ENCODE assay signal across 11 cellular contexts in genomic region chr12:104454997-104455396, GRCh38. TPM values are rescaled to one million over a fixed set of nuclear protein-coding genes. Genes with fewer than 3 reads are reported as not detected.
DNase-seq lines count a peak whose midpoint lies in the region; ATAC-seq and TF ChIP-seq lines count a peak whose summit lies in the region.
"Had no signal": no experiment of that assay in that cellular context is flagged by ENCODE, and none has a peak within 500 bp of the region (broad histone marks: within the 10 kb centered on the region; RNA-seq: fewer than 3 reads in every experiment).

No MANE protein-coding gene starts in this region.

- CTCF ChIA-PET in activated CD8-positive, alpha-beta memory T cell treated with anti-CD3 and anti-CD28 coated beads, Interleukin-2, amount 10 ng/mL, durations not matched to agents 7 days and 5 days (lab: Charles Lee): no interaction called here
- CTCF ChIA-PET in PC-9 (lab: Charles Lee): interaction anchor here (0.6 kb wide), 1 partner anchor 39 kb away, joined by 5 read pairs; no protein-coding TSS in a partner anchor

- ATAC-seq in activated CD8-positive, alpha-beta memory T cell treated with anti-CD3 and anti-CD28 coated beads, Interleukin-2, amount 10 ng/mL, durations not matched to agents 7 days and 5 days: no peak
- ATAC-seq in stimulated activated memory B cell treated with anti-CD40 and anti-IgM and Interleukin-4, amounts not matched to agents 10 μg/mL and 1 μg/mL and 100 μg/mL, for 72 hours: no peak

- peaks cover 14% of the 10 kb centered on the region for H3K4me1 Mint-ChIP-seq in activated CD8-positive, alpha-beta memory T cell treated with anti-CD3 and anti-CD28 coated beads, Interleukin-2, amount 10 ng/mL, durations not matched to agents 7 days and 5 days
- peaks cover 35% of the 10 kb centered on the region for H3K4me1 Mint-ChIP-seq in stimulated activated memory B cell treated with anti-CD40 and anti-IgM and Interleukin-4, amounts not matched to agents 10 μg/mL and 1 μg/mL and 100 μg/mL, for 72 hours
- peaks cover 9% of the 10 kb centered on the region for H3K4me1 Mint-ChIP-seq in endothelial cell (ENCODE audit: unreplicated experiment)

- no peak overlapping the region for H2AFZ ChIP-seq in PC-9

- H3K27ac Mint-ChIP-seq in activated CD8-positive, alpha-beta memory T cell treated with anti-CD3 and anti-CD28 coated beads, Interleukin-2, amount 10 ng/mL, durations not matched to agents 7 days and 5 days: no peak overlapping the region
- peak overlapping the region; percentile 92 for H3K27ac Mint-ChIP-seq in stimulated activated memory B cell treated with anti-CD40 and anti-IgM and Interleukin-4, amounts not matched to agents 10 μg/mL and 1 μg/mL and 100 μg/mL, for 72 hours
- no peak overlapping the region for H3K27ac Mint-ChIP-seq in endothelial cell (ENCODE audit: unreplicated experiment)

- no peaks in the 10 kb centered on the region for H3K9me2 ChIP-seq in PC-9 (ENCODE audit: insufficient read depth)

- H3K9me3 ChIP-seq in PC-9 (ENCODE audit: insufficient read depth, low read depth): no peaks in the 10 kb centered on the region

- H3K27me3 ChIP-seq in PC-9 (ENCODE audit: insufficient read depth, low read depth): no peaks in the 10 kb centered on the region

- peaks cover 5% of the 10 kb centered on the region for H3K9me3 Mint-ChIP-seq in activated CD8-positive, alpha-beta memory T cell treated with anti-CD3 and anti-CD28 coated beads, Interleukin-2, amount 10 ng/mL, durations not matched to agents 7 days and 5 days (ENCODE audit: low read depth)
- H3K9me3 Mint-ChIP-seq in stimulated activated memory B cell treated with anti-CD40 and anti-IgM and Interleukin-4, amounts not matched to agents 10 μg/mL and 1 μg/mL and 100 μg/mL, for 72 hours: no peaks in the 10 kb centered on the region
- no peaks in the 10 kb centered on the region for H3K9me3 Mint-ChIP-seq in endothelial cell (ENCODE audit: unreplicated experiment)

- intact Hi-C loops in PC-9 (cut with micrococcal nuclease; ENCODE audit: unreplicated experiment): loop anchor here (1.0 to 5.0 kb wide), 2 partner anchors 47 to 147 kb away; no protein-coding TSS in a partner anchor

- BruUV-seq in PC-9 (replicated peaks; lab: Mats Ljungman, UMichigan): no TSS peak

- H3K4me3 Mint-ChIP-seq in activated CD8-positive, alpha-beta memory T cell treated with anti-CD3 and anti-CD28 coated beads, Interleukin-2, amount 10 ng/mL, durations not matched to agents 7 days and 5 days: peak overlapping the region; percentile 89
- no peak overlapping the region for H3K4me3 Mint-ChIP-seq in stimulated activated memory B cell treated with anti-CD40 and anti-IgM and Interleukin-4, amounts not matched to agents 10 μg/mL and 1 μg/mL and 100 μg/mL, for 72 hours
- no peak overlapping the region for H3K4me3 Mint-ChIP-seq in endothelial cell (ENCODE audit: unreplicated experiment)

- no peaks in the 10 kb centered on the region for H4K20me1 ChIP-seq in PC-9 (ENCODE audit: insufficient read depth)

- DNase-seq in activated CD8-positive, alpha-beta memory T cell treated with anti-CD3 and anti-CD28 coated beads, Interleukin-2, amount 10 ng/mL, durations not matched to agents 7 days and 5 days: no peak
- DNase-seq in activated CD8-positive, alpha-beta memory T cell treated with anti-CD3 and anti-CD28 coated beads for 24 hours: no peak
- DNase-seq in PC-9: peak; percentile 49 to 86
- peak; percentile 89 for DNase-seq in fibroblast of mammary gland (ENCODE audit: low read depth)
- no peak for DNase-seq in cerebellar cortex (ENCODE audit: low spot score)
- DNase-seq in NCI-H187 treated with DMSO at 0.1 percent for 48 hours (lab: John Stamatoyannopoulos, UW): no peak
- DNase-seq in endothelial cell (ENCODE audit: low spot score): no peak
- DNase-seq: activated gamma-delta T cell treated with Interleukin-2 at 50 U/mL for 16 hours; stimulated activated CD4-positive, alpha-beta T cell treated with anti-CD3 and anti-CD28 coated beads, Interleukin-4, amount 100 ng/mL, for 1 hour had no signal

- TF ChIP-seq CTCF in PC-9 (conservative IDR thresholded peaks at IDR 0.05): no peak
- no peak for TF ChIP-seq CTCF in fibroblast of mammary gland (conservative IDR thresholded peaks at IDR 0.05; ENCODE audit: control insufficient read depth, insufficient read depth, low read depth, low read length)
- no peak for TF ChIP-seq CTCF in endothelial cell (IDR thresholded peaks at IDR 0.05; ENCODE audit: unreplicated experiment)

- POLR2A ChIA-PET in PC-9 (lab: Charles Lee; ENCODE audit: unreplicated experiment): interaction anchor here (0.6 kb wide), 1 partner anchor 149 kb away, joined by 3 read pairs; no protein-coding TSS in a partner anchor

- H3K36me3 ChIP-seq in PC-9 (ENCODE audit: low read depth): no peaks in the 10 kb centered on the region

- peaks cover 18% of the 10 kb centered on the region for H3K36me3 Mint-ChIP-seq in activated CD8-positive, alpha-beta memory T cell treated with anti-CD3 and anti-CD28 coated beads, Interleukin-2, amount 10 ng/mL, durations not matched to agents 7 days and 5 days
- H3K36me3 Mint-ChIP-seq in stimulated activated memory B cell treated with anti-CD40 and anti-IgM and Interleukin-4, amounts not matched to agents 10 μg/mL and 1 μg/mL and 100 μg/mL, for 72 hours: peaks cover 12% of the 10 kb centered on the region
- H3K36me3 Mint-ChIP-seq in endothelial cell (ENCODE audit: low read depth, unreplicated experiment): peaks cover 3% of the 10 kb centered on the region

- no peak overlapping the region; the same call in 1 of the 2 replicates for H3K4me3 ChIP-seq in PC-9
- no peak overlapping the region for H3K4me3 ChIP-seq in fibroblast of mammary gland (ENCODE audit: control insufficient read depth, low read depth, low read length)

- H3K27me3 Mint-ChIP-seq in activated CD8-positive, alpha-beta memory T cell treated with anti-CD3 and anti-CD28 coated beads, Interleukin-2, amount 10 ng/mL, durations not matched to agents 7 days and 5 days: no peaks in the 10 kb centered on the region
- H3K27me3 Mint-ChIP-seq in stimulated activated memory B cell treated with anti-CD40 and anti-IgM and Interleukin-4, amounts not matched to agents 10 μg/mL and 1 μg/mL and 100 μg/mL, for 72 hours: no peaks in the 10 kb centered on the region
- peaks cover 4% of the 10 kb centered on the region for H3K27me3 Mint-ChIP-seq in endothelial cell (ENCODE audit: unreplicated experiment)

- H3K27ac ChIP-seq in PC-9: peak overlapping the region; percentile 66
- H3K27ac ChIP-seq: VCaP had no signal

- H3K4me2 ChIP-seq in PC-9: peak overlapping the region; percentile 79

- peaks cover 43% of the 10 kb centered on the region for H3K79me2 ChIP-seq in PC-9 (ENCODE audit: low read depth)

- H3F3A ChIP-seq in PC-9 (ENCODE audit: insufficient read depth, low read depth): peaks cover 26% of the 10 kb centered on the region

- H3K4me1 ChIP-seq in PC-9 (replicated peaks; ENCODE audit: insufficient read depth): peaks cover 27% of the 10 kb centered on the region

RNA-seq across cellular contexts. Expression of gene CHST11, which starts 1.8 kb away (rescaled TPM):
- 100 to 1,000 TPM; 123 to 141 TPM for total RNA-seq in activated CD8-positive, alpha-beta memory T cell treated with anti-CD3 and anti-CD28 coated beads, Interleukin-2, amount 10 ng/mL, durations not matched to agents 7 days and 5 days
- total RNA-seq in PC-9 (2021): 39.9 and 52.2 TPM in 2 replicates
- total RNA-seq in endothelial cell (ENCODE audit: unreplicated experiment): 11.8 TPM

Comparison
In these comparisons a context has a peak if more than half of its experiments do, and no peak if none do; other contexts are left out.
1. DNase-seq: peak in PC-9 (2 of 2) and fibroblast of mammary gland (single experiment); none in activated CD8-positive, alpha-beta memory T cell treated with anti-CD3 and anti-CD28 coated beads, Interleukin-2, amount 10 ng/mL, durations not matched to agents 7 days and 5 days (single experiment), activated CD8-positive, alpha-beta memory T cell treated with anti-CD3 and anti-CD28 coated beads for 24 hours (single experiment), cerebellar cortex (single experiment), NCI-H187 treated with DMSO at 0.1 percent for 48 hours (single experiment) and endothelial cell (single experiment).